Comparison of ENCODE assay signal across 30 cellular contexts in the genomic region with DNA sequence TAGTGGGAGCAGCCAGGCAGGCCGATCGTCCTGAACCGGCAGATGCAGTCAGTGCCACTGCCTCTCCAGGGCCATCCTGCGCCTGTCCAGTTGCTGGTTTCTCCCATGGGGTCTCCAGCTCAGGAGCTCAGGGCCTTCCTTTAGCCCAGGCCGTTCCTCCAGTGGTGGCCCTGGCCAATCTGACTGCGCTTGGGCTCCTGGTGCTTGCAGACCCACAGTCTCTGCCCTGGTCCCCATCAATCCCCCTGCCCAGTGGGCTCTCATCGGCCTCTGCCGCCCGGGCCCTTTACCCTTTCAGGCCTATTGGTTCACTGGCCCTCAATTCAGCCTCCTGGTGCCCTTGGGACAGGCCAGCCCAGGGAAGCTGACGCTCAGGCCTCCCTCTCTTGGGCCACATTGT.
"Had no signal": no experiment of that assay in that cellular context is flagged by ENCODE, and none has a peak within 500 bp of the region (broad histone marks: within the 10 kb centered on the region; RNA-seq: fewer than 3 reads in every experiment).

No MANE protein-coding gene starts in this region.

- ATAC-seq: activated naive CD4-positive, alpha-beta T cell treated with anti-CD3 and anti-CD28 coated beads, Interleukin-2, amount 50 U/mL, for 72 hours; activated T-cell treated with anti-CD3 and anti-CD28 coated beads, Interleukin-2, amount 50 U/mL, for 4 hours; activated T-helper 17 cell treated with anti-CD3 and anti-CD28 coated beads, Interleukin-2, amount 50 U/mL, for 72 hours; foreskin keratinocyte; lower lobe of right lung; stimulated activated memory B cell treated with anti-CD40 and anti-IgM and Interleukin-4, amounts not matched to agents 10 μg/mL and 1 μg/mL and 100 μg/mL, for 72 hours; stimulated activated naive CD8-positive, alpha-beta T cell treated with anti-CD3 and anti-CD28 coated beads, Interleukin-15, amount 100 ng/mL, for 72 hours had no signal

- H3K4me1 Mint-ChIP-seq: activated CD4-positive, alpha-beta memory T cell treated with anti-CD3 and anti-CD28 coated beads, Interleukin-2, amount 10 ng/mL, durations not matched to agents 7 days and 5 days; activated CD4-positive, alpha-beta T cell treated with anti-CD3 and anti-CD28 coated beads, Interleukin-2, amount 10 ng/mL, durations not matched to agents 7 days and 5 days; activated T-helper 17 cell treated with anti-CD3 and anti-CD28 coated beads, Interleukin-2, amount 50 U/mL, for 72 hours; central memory CD8-positive, alpha-beta T cell; stimulated activated memory B cell treated with anti-CD40 and anti-IgM and Interleukin-4, amounts not matched to agents 10 μg/mL and 1 μg/mL and 100 μg/mL, for 72 hours; stimulated activated naive CD8-positive, alpha-beta T cell treated with anti-CD3 and anti-CD28 coated beads, Interleukin-15, amount 100 ng/mL, for 72 hours had no signal

- FAIRE-seq: colon, small intestine had no signal

- H3K27ac Mint-ChIP-seq: activated CD4-positive, alpha-beta memory T cell treated with anti-CD3 and anti-CD28 coated beads, Interleukin-2, amount 10 ng/mL, durations not matched to agents 7 days and 5 days; activated CD4-positive, alpha-beta T cell treated with anti-CD3 and anti-CD28 coated beads, Interleukin-2, amount 10 ng/mL, durations not matched to agents 7 days and 5 days; activated T-helper 17 cell treated with anti-CD3 and anti-CD28 coated beads, Interleukin-2, amount 50 U/mL, for 72 hours; naive B cell; progenitor cell of endocrine pancreas; stimulated activated memory B cell treated with anti-CD40 and anti-IgM and Interleukin-4, amounts not matched to agents 10 μg/mL and 1 μg/mL and 100 μg/mL, for 72 hours; stimulated activated naive CD8-positive, alpha-beta T cell treated with anti-CD3 and anti-CD28 coated beads, Interleukin-15, amount 100 ng/mL, for 72 hours; T-helper 1 cell treated with Interleukin-12 subunit alpha and Interleukin-12 subunit beta and Interleukin-4 antibody, amounts not matched to agents 30 μg/mL and 1 μg/mL, for 36 hours had no signal

- H3K4me3 ChIP-seq: breast epithelium, esophagus muscularis mucosa, lower lobe of right lung, thyroid gland, upper lobe of left lung had no signal

- DNase-seq: activated CD4-positive, alpha-beta memory T cell treated with anti-CD3 and anti-CD28 coated beads, Interleukin-2, amount 10 ng/mL, durations not matched to agents 7 days and 5 days; activated CD4-positive, alpha-beta T cell treated with anti-CD3 and anti-CD28 coated beads, Interleukin-2, amount 10 ng/mL, durations not matched to agents 7 days and 5 days; activated CD4-positive, CD25-positive, alpha-beta regulatory T cell treated with anti-CD3 and anti-CD28 coated beads, Interleukin-2, amount 50 U/mL, for 72 hours; activated CD8-positive, alpha-beta memory T cell treated with anti-CD3 and anti-CD28 coated beads, Interleukin-2, amount 50 U/mL, for 48 hours; activated naive CD4-positive, alpha-beta T cell; activated T-cell treated with anti-CD3 and anti-CD28 coated beads, Interleukin-2, amount 50 U/mL, for 4 hours; dermis blood vessel endothelial cell; effector CD4-positive, alpha-beta T cell; foreskin keratinocyte; kidney glomerular epithelial cell; lower lobe of right lung; naive B cell; small intestine; stimulated activated CD4-positive, alpha-beta T cell treated with anti-CD3 and anti-CD28 coated beads, Interleukin-1b, Interleukin-23, amount 100 ng/mL, for 48 hours; stimulated activated CD4-positive, alpha-beta T cell treated with anti-CD3 and anti-CD28 coated beads, Interleukin-4, amount 100 ng/mL, for 4 hours; stimulated activated CD8-positive, alpha-beta memory T cell treated with anti-CD3 and anti-CD28 coated beads, Interleukin-4, amount 100 ng/mL, for 48 hours; stimulated activated naive CD8-positive, alpha-beta T cell treated with anti-CD3 and anti-CD28 coated beads, Interleukin-15, amount 100 ng/mL, for 72 hours; SW 1271; T1000; thyroid gland had no signal

- H3K27ac ChIP-seq: foreskin keratinocyte, lower lobe of right lung had no signal

- H3K36me3 ChIP-seq: breast epithelium, esophagus muscularis mucosa, lower lobe of right lung, thyroid gland, upper lobe of left lung had no signal

- H3K27me3 ChIP-seq: breast epithelium, esophagus muscularis mucosa, foreskin keratinocyte, thyroid gland, upper lobe of left lung had no signal

- H3K9me3 ChIP-seq: breast epithelium, esophagus muscularis mucosa, lower lobe of right lung, thyroid gland, upper lobe of left lung had no signal

- H3K9me3 Mint-ChIP-seq: activated CD4-positive, alpha-beta memory T cell treated with anti-CD3 and anti-CD28 coated beads, Interleukin-2, amount 10 ng/mL, durations not matched to agents 7 days and 5 days; activated CD4-positive, alpha-beta T cell treated with anti-CD3 and anti-CD28 coated beads, Interleukin-2, amount 10 ng/mL, durations not matched to agents 7 days and 5 days; activated naive CD4-positive, alpha-beta T cell treated with anti-CD3 and anti-CD28 coated beads, Interleukin-2, amount 50 U/mL, for 72 hours; activated T-cell treated with anti-CD3 and anti-CD28 coated beads, Interleukin-2, amount 50 U/mL, for 4 hours; activated T-helper 17 cell treated with anti-CD3 and anti-CD28 coated beads, Interleukin-2, amount 50 U/mL, for 72 hours; central memory CD8-positive, alpha-beta T cell; naive B cell; stimulated activated memory B cell treated with anti-CD40 and anti-IgM and Interleukin-4, amounts not matched to agents 10 μg/mL and 1 μg/mL and 100 μg/mL, for 72 hours; stimulated activated naive CD8-positive, alpha-beta T cell treated with anti-CD3 and anti-CD28 coated beads, Interleukin-15, amount 100 ng/mL, for 72 hours; T-helper 1 cell treated with Interleukin-12 subunit alpha and Interleukin-12 subunit beta and Interleukin-4 antibody, amounts not matched to agents 30 μg/mL and 1 μg/mL, for 36 hours had no signal

- H3K4me1 ChIP-seq: breast epithelium, foreskin keratinocyte had no signal

- H3K4me3 Mint-ChIP-seq: activated CD4-positive, alpha-beta memory T cell treated with anti-CD3 and anti-CD28 coated beads, Interleukin-2, amount 10 ng/mL, durations not matched to agents 7 days and 5 days; activated CD4-positive, alpha-beta T cell treated with anti-CD3 and anti-CD28 coated beads, Interleukin-2, amount 10 ng/mL, durations not matched to agents 7 days and 5 days; activated T-cell treated with anti-CD3 and anti-CD28 coated beads, Interleukin-2, amount 50 U/mL, for 4 hours; activated T-helper 17 cell treated with anti-CD3 and anti-CD28 coated beads, Interleukin-2, amount 50 U/mL, for 72 hours; central memory CD8-positive, alpha-beta T cell; naive B cell; stimulated activated memory B cell treated with anti-CD40 and anti-IgM and Interleukin-4, amounts not matched to agents 10 μg/mL and 1 μg/mL and 100 μg/mL, for 72 hours; stimulated activated naive CD8-positive, alpha-beta T cell treated with anti-CD3 and anti-CD28 coated beads, Interleukin-15, amount 100 ng/mL, for 72 hours; T-helper 1 cell treated with Interleukin-12 subunit alpha and Interleukin-12 subunit beta and Interleukin-4 antibody, amounts not matched to agents 30 μg/mL and 1 μg/mL, for 36 hours had no signal

- H3K36me3 Mint-ChIP-seq: activated naive CD4-positive, alpha-beta T cell treated with anti-CD3 and anti-CD28 coated beads, Interleukin-2, amount 50 U/mL, for 72 hours; naive B cell; stimulated activated memory B cell treated with anti-CD40 and anti-IgM and Interleukin-4, amounts not matched to agents 10 μg/mL and 1 μg/mL and 100 μg/mL, for 72 hours had no signal
